In the genomic region with DNA sequence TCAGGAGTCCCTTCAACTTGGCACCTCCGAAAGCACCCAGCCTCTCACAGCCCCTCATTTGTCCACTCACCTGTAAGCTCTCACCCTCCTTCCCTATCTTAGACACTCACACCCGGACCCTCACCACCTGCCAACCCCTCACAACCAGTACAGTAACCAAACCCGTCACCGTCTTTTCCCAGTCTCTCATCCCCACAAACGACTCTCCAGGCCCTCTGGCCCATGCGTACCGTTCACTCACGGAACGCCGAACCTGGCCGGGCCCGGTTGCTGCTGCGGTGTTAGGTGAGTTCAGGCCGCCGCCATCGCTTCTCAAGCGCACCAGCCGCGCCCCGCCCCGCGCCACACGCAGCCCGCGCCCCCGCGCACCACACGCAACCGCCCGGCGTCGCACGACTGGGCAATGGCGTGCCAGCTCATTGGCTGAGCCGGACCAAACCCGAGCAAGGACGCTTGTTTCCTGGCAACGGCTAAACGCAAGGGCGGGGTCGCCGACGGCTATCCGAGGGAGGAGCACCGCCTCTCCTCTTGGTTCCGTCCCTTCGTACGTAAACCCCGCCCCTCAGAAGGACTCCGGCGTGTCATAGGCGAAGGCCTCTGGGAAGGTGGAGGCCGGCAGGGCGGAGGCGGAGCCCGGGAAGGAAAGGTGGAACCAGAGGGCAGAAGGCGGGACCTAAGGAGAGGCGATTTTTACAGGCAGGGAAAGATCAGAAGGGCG, we compare ENCODE assay signal across 8 cellular contexts. TPM values are rescaled to one million over a fixed set of nuclear protein-coding genes. Genes with fewer than 3 reads are reported as not detected.
DNase-seq lines count a peak whose midpoint lies in the region; ATAC-seq and TF ChIP-seq lines count a peak whose summit lies in the region.

Gene FHIP1B, minus strand, starts transcription at position 323 of the 718 bp plus-strand sequence. CDS start 10,120 bp downstream, outside the sequence.

- peaks cover 6 to 59% (median 41%) of the 10 kb centered on the region in 6 donors for H3K4me1 ChIP-seq in spleen

- WGBS in spleen, 5 donors, result 0 to 1% (median 1%) methylated on average over 37 to 59 of the region's 59 CpGs

- peak; percentile 95 for ATAC-seq in GM18909 (IDR thresholded peaks at IDR 0.05; ENCODE audit: poor library complexity, unreplicated experiment)
- peak; percentile 94 for ATAC-seq in HG03175 (IDR thresholded peaks at IDR 0.05; ENCODE audit: unreplicated experiment)
- peak; percentile 93 for ATAC-seq in activated B cell treated with CpG ODN at 0.5 μM for 24 hours (ENCODE audit: low read depth)

- H3K4me1 Mint-ChIP-seq in activated B cell treated with CpG ODN at 0.5 μM for 24 hours (peaks cover 32% of the 10 kb centered on the region), immature natural killer cell (peaks cover 49 to 61% of the 10 kb centered on the region in 2 donors)

- H3K4me3 Mint-ChIP-seq in activated B cell treated with CpG ODN at 0.5 μM for 24 hours (peak within 1 kb of the TSS; percentile 99), immature natural killer cell (peak within 1 kb of the TSS; percentile 97 to 99 (median 99))

- H3K4me3 ChIP-seq in AG04449 (ENCODE audit: low read depth, low read length) (peak within 1 kb of the TSS; percentile 98), spleen (peak within 1 kb of the TSS; percentile 63 to 93 (median 70))

- DNase-seq in AG04449 (ENCODE audit: low read depth, low spot score) (peak; percentile 98), NCI-H226 (peak; percentile 98), activated B cell treated with CpG ODN at 0.5 μM for 24 hours (peak; percentile 95), caudate nucleus (lab: John Stamatoyannopoulos, UW) (peak; percentile 73 to 100 (median 100)), immature natural killer cell (peak; percentile 99 to 100 (median 100)), spleen (peak; percentile 100)

- H3K27me3 ChIP-seq in spleen (replicated peaks in 1 of 7), result peaks cover 0 to 3% (median 0%) of the 10 kb centered on the region in 7 donors

- POLR2A ChIA-PET in AG04449 (lab: Yijun Ruan, JAX), result interaction anchor here (0.6 to 0.7 kb wide), 3 partner anchors 85 to 613 kb away, joined by 3 read pairs; no protein-coding TSS in a partner anchor
- POLR2A ChIA-PET in activated B cell treated with CpG ODN at 0.5 μM for 24 hours (lab: Charles Lee), result interaction anchor here (0.6 to 2.1 kb wide), 4 partner anchors 9 to 1753 kb away, joined by 3 to 9 read pairs (median 4); partner anchors contain the start of genes EIF3F and SMPD1

- H3K27ac Mint-ChIP-seq in activated B cell treated with CpG ODN at 0.5 μM for 24 hours (peak within 1 kb of the TSS; percentile 92), immature natural killer cell (peak within 1 kb of the TSS; percentile 92 to 97 (median 96))

- H3K27ac ChIP-seq in caudate nucleus (ENCODE audit: low read depth, low read length) (peak within 1 kb of the TSS; percentile 81), spleen (peak within 1 kb of the TSS; percentile 82 to 94 (median 86))

- H3K36me3 Mint-ChIP-seq in activated B cell treated with CpG ODN at 0.5 μM for 24 hours (ENCODE audit: low read depth), result peaks cover 9% of the 10 kb centered on the region
- no peaks in the 10 kb centered on the region for H3K36me3 Mint-ChIP-seq in immature natural killer cell

- no peaks in the 10 kb centered on the region for H3K9me3 ChIP-seq in spleen

- H3K9me3 Mint-ChIP-seq in activated B cell treated with CpG ODN at 0.5 μM for 24 hours (no peaks in the 10 kb centered on the region), immature natural killer cell (no peaks in the 10 kb centered on the region)

- no peaks in the 10 kb centered on the region for H3K36me3 ChIP-seq in spleen

- CTCF ChIA-PET in AG04449 (lab: Yijun Ruan, JAX), result interaction anchor here (0.8 to 5.2 kb wide), 7 partner anchors 14 to 129 kb away, joined by 3 to 44 read pairs (median 4); no protein-coding TSS in a partner anchor
- CTCF ChIA-PET in activated B cell treated with CpG ODN at 0.5 μM for 24 hours (lab: Charles Lee), result no interaction called here

- intact Hi-C loops in activated B cell treated with CpG ODN at 0.5 μM for 24 hours (cut with micrococcal nuclease), result loop anchor here (1.0 to 10.0 kb wide), 9 partner anchors 156 to 1626 kb away; partner anchors contain the start of genes ARFIP2, ILK, MRPL17 and RRP8
- intact Hi-C loops in spleen (cut with DNase I; ENCODE audit: low total_unique reads), result no loop called here

- TF ChIP-seq POLR2A in spleen (IDR thresholded peaks at IDR 0.05), result peak in 1 of 3 donors; percentile 14

- H3K27me3 Mint-ChIP-seq in activated B cell treated with CpG ODN at 0.5 μM for 24 hours, result peaks cover 3% of the 10 kb centered on the region
- peaks cover 0 to 4% (median 3%) of the 10 kb centered on the region in 3 donors for H3K27me3 Mint-ChIP-seq in immature natural killer cell (ENCODE audit: low read depth in 3 of 3)

- TF ChIP-seq CTCF in AG04449 (IDR thresholded peaks at IDR 0.05; ENCODE audit: insufficient read depth, low read length, missing control alignments) (no peak), activated B cell treated with CpG ODN at 0.5 μM for 24 hours (IDR thresholded peaks at IDR 0.05) (no peak), spleen (IDR thresholded peaks at IDR 0.05 in 8 of 11, conservative IDR thresholded peaks at IDR 0.05 in 3 of 11) (peak in 4 of 11 experiments; percentile 21 to 54 (median 44))

RNA-seq across cellular contexts. Expression of gene FHIP1B, which starts in this region (rescaled TPM):
- 27.7 and 32.8 TPM in 2 replicates for total RNA-seq in activated B cell treated with CpG ODN at 0.5 μM for 24 hours
- polyA plus RNA-seq in immature natural killer cell, result 10 to 100 TPM; 11.9 to 20.5 (median 15.1) TPM
- total RNA-seq in spleen, result 10 to 100 TPM; 36.3 to 77.6 (median 41.1) TPM
- polyA plus RNA-seq in spleen, result 10 to 100 TPM; 14.9 to 41.6 (median 39.1) TPM

Comparison
In these comparisons a context has a peak if more than half of its experiments do, and no peak if none do; other contexts are left out.
1. Peak in every context shown above with its lines: DNase-seq, ATAC-seq, H3K4me3 ChIP-seq and H3K27ac ChIP-seq.